Comparison of ENCODE assay signal across 8 cellular contexts in genomic region chr5:56123531-56124243, GRCh38.
DNase-seq lines count a peak whose midpoint lies in the region; ATAC-seq and TF ChIP-seq lines count a peak whose summit lies in the region.

No MANE protein-coding gene starts in this region.

- H3K27ac ChIP-seq in HUES48 (ENCODE audit: low read depth, low read length) (peak overlapping the region; percentile 73), vagina (peak overlapping the region; percentile 76)

- TF ChIP-seq CTCF in vagina (IDR thresholded peaks at IDR 0.05) = no peak

- ATAC-seq in HG03196 (IDR thresholded peaks at IDR 0.05; ENCODE audit: unreplicated experiment) (no peak), HG02623 (IDR thresholded peaks at IDR 0.05; ENCODE audit: unreplicated experiment) (no peak)

- H3K27me3 ChIP-seq in HUES48 (ENCODE audit: control insufficient read depth, insufficient read depth, low read length) (no peaks in the 10 kb centered on the region), vagina (no peaks in the 10 kb centered on the region)

- no peaks in the 10 kb centered on the region for H3K4me1 ChIP-seq in HUES48 (ENCODE audit: control insufficient read depth, insufficient read depth, low read length)
- peaks cover 20% of the 10 kb centered on the region for H3K4me1 ChIP-seq in vagina

- no peaks in the 10 kb centered on the region for H3K36me3 ChIP-seq in HUES48 (ENCODE audit: control insufficient read depth, insufficient read depth, low read length)
- H3K36me3 ChIP-seq in vagina = no peaks in the 10 kb centered on the region

- no peak overlapping the region for H3K9ac ChIP-seq in HUES48 (ENCODE audit: low read depth, low read length)

- H3K9me3 ChIP-seq in HUES48 (ENCODE audit: control insufficient read depth, insufficient read depth, low read length) (no peaks in the 10 kb centered on the region), vagina (no peaks in the 10 kb centered on the region)

- H3K4me3 ChIP-seq in HUES48 (ENCODE audit: low read depth, low read length) (no peak overlapping the region), vagina (no peak overlapping the region)

- no peak for TF ChIP-seq POLR2A in vagina (IDR thresholded peaks at IDR 0.05)

- intact Hi-C loops in vagina (cut with DNase I) = no loop called here

- DNase-seq in AG08395 (ENCODE audit: low spot score) (peak; percentile 94), brain pericyte (ENCODE audit: low read depth, low spot score) (peak; percentile 65), left kidney (ENCODE audit: low read depth, low spot score) (peak; percentile 83), vagina (ENCODE audit: extremely low spot score in 2 of 2) (peak in 1 of 2 donors; percentile 92), NCI-H1092 treated with DMSO at 0.1 percent for 48 hours (lab: John Stamatoyannopoulos, UW) (no peak)
